ENCODE assay signal across 23 cellular contexts in genomic region chr9:121709798-121710197, GRCh38. TPM values are rescaled to one million over a fixed set of nuclear protein-coding genes. Genes with fewer than 3 reads are reported as not detected.
A peak's percentile ranks its signal among the peaks of the same experiment; 100 is the strongest.
DNase-seq lines count a peak whose midpoint lies in the region; ATAC-seq, FAIRE-seq and TF ChIP-seq lines count a peak whose summit lies in the region.
"Had no signal": no experiment of that assay in that cellular context is flagged by ENCODE, and none has a peak within 500 bp of the region (broad histone marks: within the 10 kb centered on the region; RNA-seq: fewer than 3 reads in every experiment).

No MANE protein-coding gene starts in this region.

- TF ChIP-seq CTCF in brain (conservative IDR thresholded peaks at IDR 0.05) (no peak), upper lobe of right lung (IDR thresholded peaks at IDR 0.05) (no peak), D721Med (IDR thresholded peaks at IDR 0.05; ENCODE audit: insufficient read depth, missing control alignments) (no peak)

- peaks cover 13% of the 10 kb centered on the region for H3K36me3 ChIP-seq in muscle layer of colon (ENCODE audit: insufficient read depth, low read length)
- H3K36me3 ChIP-seq in upper lobe of right lung = no peaks in the 10 kb centered on the region
- H3K36me3 ChIP-seq: MG63, SJSA1 had no signal

- ATAC-seq in HG03135 (IDR thresholded peaks at IDR 0.05; ENCODE audit: unreplicated experiment) (no peak), upper lobe of right lung (no peak)
- ATAC-seq: activated T-cell treated with anti-CD3 and anti-CD28 coated beads, Interleukin-2, amount 50 U/mL, for 4 hours; CD8-positive, alpha-beta T cell; HepG2; PC-3 had no signal

- no peaks in the 10 kb centered on the region for H3K27me3 Mint-ChIP-seq in brain
- H3K27me3 Mint-ChIP-seq: activated naive CD4-positive, alpha-beta T cell treated with anti-CD3 and anti-CD28 coated beads, Interleukin-2, amount 50 U/mL, for 24 hours had no signal

- peak overlapping the region; percentile 52 for H3K27ac ChIP-seq in muscle layer of colon (ENCODE audit: low read depth, low read length)
- no peak overlapping the region for H3K27ac ChIP-seq in upper lobe of right lung
- H3K27ac ChIP-seq: SJSA1 had no signal

- H3K4me3 Mint-ChIP-seq in brain = no peak overlapping the region
- H3K4me3 Mint-ChIP-seq: activated CD4-positive, alpha-beta memory T cell treated with anti-CD3 and anti-CD28 coated beads, Interleukin-2, amount 10 ng/mL, durations not matched to agents 7 days and 5 days; activated naive CD4-positive, alpha-beta T cell treated with anti-CD3 and anti-CD28 coated beads, Interleukin-2, amount 50 U/mL, for 24 hours; activated T-cell treated with anti-CD3 and anti-CD28 coated beads, Interleukin-2, amount 50 U/mL, for 4 hours; CD8-positive, alpha-beta T cell; neural crest cell; WTC11 had no signal

- H3K9me3 Mint-ChIP-seq in brain = no peaks in the 10 kb centered on the region
- H3K9me3 Mint-ChIP-seq: activated CD4-positive, alpha-beta memory T cell treated with anti-CD3 and anti-CD28 coated beads, Interleukin-2, amount 10 ng/mL, durations not matched to agents 7 days and 5 days; activated naive CD4-positive, alpha-beta T cell treated with anti-CD3 and anti-CD28 coated beads, Interleukin-2, amount 50 U/mL, for 24 hours; activated T-cell treated with anti-CD3 and anti-CD28 coated beads, Interleukin-2, amount 50 U/mL, for 4 hours; CD8-positive, alpha-beta T cell; neural crest cell; WTC11 had no signal

- H3K4me3 ChIP-seq in muscle layer of colon (ENCODE audit: low read depth in 1 of 2, low read length in 2 of 2) (no peak overlapping the region), upper lobe of right lung (no peak overlapping the region)
- H3K4me3 ChIP-seq: MG63, SJSA1 had no signal

- peak; percentile 75 for DNase-seq in DMS 273 (lab: John Stamatoyannopoulos, UW; ENCODE audit: unreplicated experiment)
- DNase-seq in NCI-H1694 (lab: John Stamatoyannopoulos, UW) = peak; percentile 65
- DNase-seq in stimulated activated naive CD4-positive, alpha-beta T cell (lab: John Stamatoyannopoulos, UW) = no peak
- DNase-seq in upper lobe of right lung = no peak
- DNase-seq in D721Med (ENCODE audit: insufficient read length, low spot score) = no peak
- DNase-seq: activated CD4-positive, alpha-beta memory T cell treated with anti-CD3 and anti-CD28 coated beads, Interleukin-2, amount 10 ng/mL, durations not matched to agents 7 days and 5 days; activated T-cell treated with anti-CD3 and anti-CD28 coated beads, Interleukin-2, amount 50 U/mL, for 4 hours; CD8-positive, alpha-beta T cell; kidney glomerular epithelial cell; MG63; NCI-H1930; PC-3 had no signal

- peak overlapping the region; percentile 47 to 86 (median 73) for H3K27ac Mint-ChIP-seq in brain
- H3K27ac Mint-ChIP-seq: activated CD4-positive, alpha-beta memory T cell treated with anti-CD3 and anti-CD28 coated beads, Interleukin-2, amount 10 ng/mL, durations not matched to agents 7 days and 5 days; activated naive CD4-positive, alpha-beta T cell treated with anti-CD3 and anti-CD28 coated beads, Interleukin-2, amount 50 U/mL, for 24 hours; CD8-positive, alpha-beta T cell; WTC11 had no signal

- H3K9me3 ChIP-seq in muscle layer of colon (ENCODE audit: low read length) (no peaks in the 10 kb centered on the region), upper lobe of right lung (no peaks in the 10 kb centered on the region)
- H3K9me3 ChIP-seq: MG63, SJSA1 had no signal

- peaks cover 44% of the 10 kb centered on the region for H3K4me1 ChIP-seq in muscle layer of colon (ENCODE audit: insufficient read depth, low read length)
- peaks cover 14% of the 10 kb centered on the region for H3K4me1 ChIP-seq in upper lobe of right lung
- H3K4me1 ChIP-seq: SJSA1 had no signal

- no peak for FAIRE-seq in D721Med (lab: Jason Lieb, UNC)
- FAIRE-seq: colon, endometrium, HepG2 had no signal

- H3K9ac ChIP-seq in muscle layer of colon (ENCODE audit: low read length) = no peak overlapping the region

- intact Hi-C loops in upper lobe of right lung (cut with DNase I) = no loop called here

- H3K27me3 ChIP-seq in muscle layer of colon (ENCODE audit: control insufficient read depth in 1 of 2, insufficient read depth in 2 of 2, low read length in 2 of 2) = no peaks in the 10 kb centered on the region
- H3K27me3 ChIP-seq in upper lobe of right lung = no peaks in the 10 kb centered on the region
- H3K27me3 ChIP-seq: MG63, SJSA1 had no signal

- peaks cover 94% of the 10 kb centered on the region for H3K4me1 Mint-ChIP-seq in brain
- H3K4me1 Mint-ChIP-seq: activated naive CD4-positive, alpha-beta T cell treated with anti-CD3 and anti-CD28 coated beads, Interleukin-2, amount 50 U/mL, for 24 hours had no signal

- peaks cover 23% of the 10 kb centered on the region for H3K36me3 Mint-ChIP-seq in brain
- H3K36me3 Mint-ChIP-seq: activated naive CD4-positive, alpha-beta T cell treated with anti-CD3 and anti-CD28 coated beads, Interleukin-2, amount 50 U/mL, for 24 hours; CD8-positive, alpha-beta T cell had no signal

RNA-seq across cellular contexts. Expression of gene DAB2IP, which starts 58.4 kb away (rescaled TPM):
- 33.1 TPM for polyA plus RNA-seq in brain (ENCODE audit: insufficient read depth, low read depth, low replicate concordance)
- total RNA-seq in upper lobe of right lung = 81.6 TPM
- total RNA-seq: activated CD4-positive, alpha-beta memory T cell treated with anti-CD3 and anti-CD28 coated beads, Interleukin-2, amount 10 ng/mL, durations not matched to agents 7 days and 5 days; T-helper 2 cell treated with Interferon-gamma antibody and Interleukin-4, amounts not matched to agents 100 ng/mL and 5 ng/mL, for 36 hours had no signal

Comparison
In these comparisons a context has a peak if more than half of its experiments do, and no peak if none do; other contexts are left out.
1. DNase-seq: peak in DMS 273 (single experiment) and NCI-H1694 (single experiment); none in stimulated activated naive CD4-positive, alpha-beta T cell (0 of 6), upper lobe of right lung (single experiment) and D721Med (single experiment).